ENCODE assay signal across 17 cellular contexts in genomic region chr1:183739082-183739481, GRCh38.
"Had no signal": no experiment of that assay in that cellular context is flagged by ENCODE, and none has a peak within 500 bp of the region (broad histone marks: within the 10 kb centered on the region; RNA-seq: fewer than 3 reads in every experiment).

No MANE protein-coding gene starts in this region.

- H3K27ac Mint-ChIP-seq: activated naive CD4-positive, alpha-beta T cell treated with anti-CD3 and anti-CD28 coated beads, Interleukin-2, amount 10 ng/mL, durations not matched to agents 7 days and 5 days; activated T-helper 17 cell treated with anti-CD3 and anti-CD28 coated beads, Interleukin-2, amount 50 U/mL, for 72 hours; dendritic cell treated with granulocyte-macrophage colony-stimulating factor and Interleukin-4, amounts not matched to agents 40 ng/mL and 50 ng/mL, for 4 days; endodermal cell; natural killer cell; progenitor cell of endocrine pancreas; stimulated activated naive B cell treated with anti-CD40 and anti-IgM and Interleukin-4, amounts not matched to agents 10 μg/mL and 1 μg/mL and 100 μg/mL, for 72 hours; T-helper 2 cell treated with Interferon-gamma antibody and Interleukin-4, amounts not matched to agents 5 μg/mL and 100 μg/mL, for 36 hours had no signal

- H3K9me3 ChIP-seq: body of pancreas, mucosa of descending colon, transverse colon had no signal

- H3K36me3 Mint-ChIP-seq: activated naive CD4-positive, alpha-beta T cell treated with anti-CD3 and anti-CD28 coated beads, Interleukin-2, amount 10 ng/mL, durations not matched to agents 7 days and 5 days; natural killer cell had no signal

- ATAC-seq: activated T-helper 17 cell treated with anti-CD3 and anti-CD28 coated beads, Interleukin-2, amount 50 U/mL, for 72 hours; body of pancreas; natural killer cell; right cardiac atrium had no signal

- H3K4me3 ChIP-seq: body of pancreas, mucosa of descending colon, transverse colon had no signal

- H3K27me3 Mint-ChIP-seq: activated naive CD4-positive, alpha-beta T cell treated with anti-CD3 and anti-CD28 coated beads, Interleukin-2, amount 10 ng/mL, durations not matched to agents 7 days and 5 days; activated T-helper 17 cell treated with anti-CD3 and anti-CD28 coated beads, Interleukin-2, amount 50 U/mL, for 72 hours; progenitor cell of endocrine pancreas had no signal

- H3K9me3 Mint-ChIP-seq: activated naive CD4-positive, alpha-beta T cell treated with anti-CD3 and anti-CD28 coated beads, Interleukin-2, amount 10 ng/mL, durations not matched to agents 7 days and 5 days; activated T-helper 17 cell treated with anti-CD3 and anti-CD28 coated beads, Interleukin-2, amount 50 U/mL, for 72 hours; dendritic cell treated with granulocyte-macrophage colony-stimulating factor and Interleukin-4, amounts not matched to agents 40 ng/mL and 50 ng/mL, for 4 days; natural killer cell; T-helper 2 cell treated with Interferon-gamma antibody and Interleukin-4, amounts not matched to agents 5 μg/mL and 100 μg/mL, for 36 hours had no signal

- H3K4me3 Mint-ChIP-seq: activated naive CD4-positive, alpha-beta T cell treated with anti-CD3 and anti-CD28 coated beads, Interleukin-2, amount 10 ng/mL, durations not matched to agents 7 days and 5 days; activated T-helper 17 cell treated with anti-CD3 and anti-CD28 coated beads, Interleukin-2, amount 50 U/mL, for 72 hours; dendritic cell treated with granulocyte-macrophage colony-stimulating factor and Interleukin-4, amounts not matched to agents 40 ng/mL and 50 ng/mL, for 4 days; endodermal cell; natural killer cell; stimulated activated naive B cell treated with anti-CD40 and anti-IgM and Interleukin-4, amounts not matched to agents 10 μg/mL and 1 μg/mL and 100 μg/mL, for 72 hours; T-helper 2 cell treated with Interferon-gamma antibody and Interleukin-4, amounts not matched to agents 5 μg/mL and 100 μg/mL, for 36 hours had no signal

- DNase-seq: activated CD4-positive, CD25-positive, alpha-beta regulatory T cell treated with anti-CD3 and anti-CD28 coated beads, Interleukin-2, amount 50 U/mL, for 72 hours; activated naive CD4-positive, alpha-beta T cell treated with anti-CD3 and anti-CD28 coated beads, Interleukin-2, amount 10 ng/mL, durations not matched to agents 7 days and 5 days; cerebellar nuclear complex; endodermal cell; hypothalamus; natural killer cell; right cardiac atrium; stimulated activated CD4-positive, alpha-beta T cell treated with anti-CD3 and anti-CD28 coated beads, Interleukin-1b, Interleukin-23, amount 100 ng/mL, for 48 hours; stimulated activated naive B cell treated with anti-CD40 and anti-IgM and Interleukin-4, amounts not matched to agents 10 μg/mL and 1 μg/mL and 100 μg/mL, for 72 hours; substantia nigra; transverse colon had no signal

- H3K4me1 Mint-ChIP-seq: activated naive CD4-positive, alpha-beta T cell treated with anti-CD3 and anti-CD28 coated beads, Interleukin-2, amount 10 ng/mL, durations not matched to agents 7 days and 5 days; activated T-helper 17 cell treated with anti-CD3 and anti-CD28 coated beads, Interleukin-2, amount 50 U/mL, for 72 hours; natural killer cell; stimulated activated naive B cell treated with anti-CD40 and anti-IgM and Interleukin-4, amounts not matched to agents 10 μg/mL and 1 μg/mL and 100 μg/mL, for 72 hours had no signal

- H3K36me3 ChIP-seq: transverse colon had no signal

- H3K4me1 ChIP-seq: body of pancreas had no signal

- H3K27ac ChIP-seq: body of pancreas, transverse colon had no signal

- H3K27me3 ChIP-seq: body of pancreas, transverse colon had no signal
